In genomic region chr11:113131036-113131775, GRCh38 we compare ENCODE assay signal across 18 cellular contexts.
DNase-seq lines count a peak whose midpoint lies in the region; ATAC-seq and TF ChIP-seq lines count a peak whose summit lies in the region.
"Had no signal": no experiment of that assay in that cellular context is flagged by ENCODE, and none has a peak within 500 bp of the region (broad histone marks: within the 10 kb centered on the region; RNA-seq: fewer than 3 reads in every experiment).

No MANE protein-coding gene starts in this region.

- no peak overlapping the region for H3K4me3 ChIP-seq in colonic mucosa
- no peak overlapping the region for H3K4me3 ChIP-seq in body of pancreas

- intact Hi-C loops in colonic mucosa (cut with DNase I) (no loop called here), body of pancreas (cut with DNase I) (no loop called here)

- 61 to 64% methylated on average over 8 of the region's 8 CpGs for WGBS in body of pancreas, 2 donors

- H3K9ac ChIP-seq in colonic mucosa (ENCODE audit: low read depth in 2 of 2, low read length in 2 of 2): no peak overlapping the region

- no peaks in the 10 kb centered on the region for H3K36me3 ChIP-seq in colonic mucosa
- H3K36me3 ChIP-seq in body of pancreas (replicated peaks in 1 of 2; ENCODE audit: insufficient read depth in 1 of 2, low read depth in 2 of 2): no peaks in the 10 kb centered on the region

- H3K9me3 ChIP-seq in colonic mucosa (no peaks in the 10 kb centered on the region), body of pancreas (no peaks in the 10 kb centered on the region)

- no peak for ATAC-seq in body of pancreas

- TF ChIP-seq CTCF in colonic mucosa (IDR thresholded peaks at IDR 0.05): no peak
- TF ChIP-seq CTCF in body of pancreas (IDR thresholded peaks at IDR 0.05): no peak

- H3K27ac ChIP-seq in substantia nigra (ENCODE audit: low read depth, low read length, poor library complexity, severe bottlenecking) (peak overlapping the region; percentile 11), colonic mucosa (no peak overlapping the region), body of pancreas (no peak overlapping the region)
- H3K27ac ChIP-seq: 22Rv1 had no signal

- H3K27me3 ChIP-seq in colonic mucosa (no peaks in the 10 kb centered on the region), body of pancreas (no peaks in the 10 kb centered on the region)

- peak; percentile 35 for DNase-seq in DMS 273 (lab: John Stamatoyannopoulos, UW; ENCODE audit: unreplicated experiment)
- DNase-seq in DMS 273 treated with DMSO at 0.1 percent for 48 hours (lab: John Stamatoyannopoulos, UW): no peak
- peak; percentile 27 for DNase-seq in NCI-H446 treated with DMSO at 0.1 percent for 48 hours (lab: John Stamatoyannopoulos, UW)
- DNase-seq in glomerular visceral epithelial cell (ENCODE audit: extremely low spot score): peak; percentile 41
- DNase-seq in substantia nigra (lab: John Stamatoyannopoulos, UW): peak in 1 of 49 donors; percentile 25
- no peak for DNase-seq in NCI-H510A treated with DMSO at 0.1 percent for 48 hours (lab: John Stamatoyannopoulos, UW)
- no peak for DNase-seq in colonic mucosa
- DNase-seq in body of pancreas: no peak
- DNase-seq: Calu3; CD4-positive, alpha-beta memory T cell; DND-41; HFFc6; MM.1S; NCI-H1092 treated with DMSO at 0.1 percent for 48 hours; NCI-H345; NK-92 treated with Interleukin-12 subunit alpha and Interleukin-12 subunit beta, amount 100 ng/mL, for 24 hours; SIG-M5 had no signal

- H3K4me1 ChIP-seq in colonic mucosa (no peaks in the 10 kb centered on the region), body of pancreas (no peaks in the 10 kb centered on the region)

- TF ChIP-seq POLR2A in body of pancreas (IDR thresholded peaks at IDR 0.05): no peak

Comparison
In these comparisons a context has a peak if more than half of its experiments do, and no peak if none do; other contexts are left out.
1. DNase-seq: peak in DMS 273 (single experiment), NCI-H446 treated with DMSO at 0.1 percent for 48 hours (single experiment) and glomerular visceral epithelial cell (single experiment); none in DMS 273 treated with DMSO at 0.1 percent for 48 hours (single experiment), NCI-H510A treated with DMSO at 0.1 percent for 48 hours (single experiment), colonic mucosa (single experiment) and body of pancreas (0 of 4).